10 cellular contexts compared by ENCODE assay signal in genomic region chr1:235597867-235598553, GRCh38. TPM values are rescaled to one million over a fixed set of nuclear protein-coding genes. Genes with fewer than 3 reads are reported as not detected.
DNase-seq lines count a peak whose midpoint lies in the region; ATAC-seq and TF ChIP-seq lines count a peak whose summit lies in the region.
"Had no signal": no experiment of that assay in that cellular context is flagged by ENCODE, and none has a peak within 500 bp of the region (broad histone marks: within the 10 kb centered on the region; RNA-seq: fewer than 3 reads in every experiment).

No MANE protein-coding gene starts in this region.

- H3K27ac ChIP-seq in mesendoderm (ENCODE audit: low read depth, low read length) = no peak overlapping the region

- no peak overlapping the region for H3K56ac ChIP-seq in mesendoderm (ENCODE audit: low read length)

- H3K27me3 ChIP-seq in mesendoderm (ENCODE audit: insufficient read depth, low read length, poor library complexity) = no peaks in the 10 kb centered on the region

- no peak overlapping the region for H2AK5ac ChIP-seq in mesendoderm (ENCODE audit: low read length)

- H3K36me3 ChIP-seq in mesendoderm (ENCODE audit: control insufficient read depth, insufficient read depth, low read length) = no peaks in the 10 kb centered on the region

- no CpG with 5 or more reads among the region's 7 CpGs for WGBS in mesendoderm (ENCODE audit: extremely low coverage, insufficient coverage, low lambda C conversion rate)

- ATAC-seq in HG03460 (IDR thresholded peaks at IDR 0.05; ENCODE audit: unreplicated experiment) = no peak
- ATAC-seq in HG03196 (IDR thresholded peaks at IDR 0.05; ENCODE audit: unreplicated experiment) = no peak

- no peak overlapping the region for H2BK5ac ChIP-seq in mesendoderm (ENCODE audit: low read length)

- H3K18ac ChIP-seq in mesendoderm (ENCODE audit: low read length) = no peak overlapping the region

- H3K4me1 ChIP-seq in mesendoderm (ENCODE audit: control insufficient read depth, low read depth, low read length) = no peaks in the 10 kb centered on the region

- DNase-seq in ELR (ENCODE audit: low read depth) = peak; percentile 82
- no peak for DNase-seq in LNCaP clone FGC (ENCODE audit: low read depth)
- DNase-seq in astrocyte of the hippocampus (ENCODE audit: low read depth, low spot score) = peak; percentile 24
- peak; percentile 77 for DNase-seq in mesendoderm
- DNase-seq in NCI-H1092 treated with DMSO at 0.1 percent for 48 hours (lab: John Stamatoyannopoulos, UW) = no peak
- DNase-seq in stimulated activated CD4-positive, alpha-beta T cell treated with anti-CD3 and anti-CD28 coated beads, Interleukin-15, amount 100 ng/mL, for 24 hours = no peak
- DNase-seq: NCI-H1417 treated with DMSO at 0.1 percent for 48 hours; stimulated activated CD4-positive, alpha-beta T cell treated with anti-CD3 and anti-CD28 coated beads, Interleukin-4, amount 100 ng/mL, for 24 hours had no signal

- H3K23ac ChIP-seq in mesendoderm (ENCODE audit: low read length) = no peak overlapping the region

- H4K5ac ChIP-seq in mesendoderm (ENCODE audit: low read length) = no peak overlapping the region

- 0 out of 2 replicates have a peak, but pooled peaks have one; percentile 6 for TF ChIP-seq CTCF in LNCaP clone FGC (IDR thresholded peaks at IDR 0.05; ENCODE audit: control insufficient read depth, extremely low read depth, insufficient read depth)

- H3K79me2 ChIP-seq in mesendoderm (ENCODE audit: control insufficient read depth, insufficient read depth, low read length) = no peaks in the 10 kb centered on the region

- H2BK15ac ChIP-seq in mesendoderm (replicated peaks; ENCODE audit: low read depth) = no peak overlapping the region

- no peak overlapping the region for H3K4ac ChIP-seq in mesendoderm (ENCODE audit: low read depth, low read length)

- no peak overlapping the region for H2BK120ac ChIP-seq in mesendoderm (ENCODE audit: low read depth, low read length)

- H3K79me1 ChIP-seq in mesendoderm (ENCODE audit: low read length) = no peaks in the 10 kb centered on the region

- H4K8ac ChIP-seq in mesendoderm (ENCODE audit: low read depth, low read length) = no peak overlapping the region

- H3K9ac ChIP-seq in mesendoderm (ENCODE audit: low read length) = no peak overlapping the region

- H3K4me2 ChIP-seq in mesendoderm (ENCODE audit: low read length) = no peak overlapping the region

- no peak overlapping the region for H3K4me3 ChIP-seq in LNCaP clone FGC (ENCODE audit: low read depth, low read length)
- no peak overlapping the region for H3K4me3 ChIP-seq in mesendoderm (ENCODE audit: low read length)

RNA-seq across cellular contexts. Expression of gene GNG4, which starts 51.6 kb away (rescaled TPM):
- polyA plus RNA-seq in mesendoderm (2013, experiment 1 of 2) = 38.4 TPM
- polyA plus RNA-seq in mesendoderm (2013, experiment 2 of 2) = 39.6 TPM

Comparison
In these comparisons a context has a peak if more than half of its experiments do, and no peak if none do; other contexts are left out.
1. DNase-seq: peak in ELR (single experiment), astrocyte of the hippocampus (single experiment) and mesendoderm (single experiment); none in LNCaP clone FGC (single experiment), NCI-H1092 treated with DMSO at 0.1 percent for 48 hours (single experiment) and stimulated activated CD4-positive, alpha-beta T cell treated with anti-CD3 and anti-CD28 coated beads, Interleukin-15, amount 100 ng/mL, for 24 hours (single experiment).